18 cellular contexts compared by ENCODE assay signal in the genomic region with DNA sequence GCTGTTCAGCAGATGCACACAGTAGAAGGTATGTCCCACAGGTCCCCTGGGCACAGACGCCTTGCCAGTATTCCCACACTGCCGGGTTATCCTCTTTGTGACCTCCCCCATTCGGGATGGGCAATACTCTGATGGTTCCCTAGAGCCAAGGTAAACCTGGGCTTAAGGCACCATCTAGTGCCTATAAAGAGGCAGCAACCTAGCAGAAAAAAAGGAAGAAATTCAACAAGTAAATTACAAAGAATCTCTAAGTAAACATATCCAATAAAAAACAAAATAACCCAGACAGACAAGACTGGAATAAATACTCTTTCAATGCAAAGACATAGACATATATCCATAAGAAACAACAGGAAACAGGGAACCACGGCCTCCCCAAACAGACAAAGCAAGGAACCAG. TPM values are rescaled to one million over a fixed set of nuclear protein-coding genes. Genes with fewer than 3 reads are reported as not detected.
A peak's percentile ranks its signal among the peaks of the same experiment; 100 is the strongest.
DNase-seq lines count a peak whose midpoint lies in the region; ATAC-seq, FAIRE-seq and TF ChIP-seq lines count a peak whose summit lies in the region.
"Had no signal": no experiment of that assay in that cellular context is flagged by ENCODE, and none has a peak within 500 bp of the region (broad histone marks: within the 10 kb centered on the region; RNA-seq: fewer than 3 reads in every experiment).

No MANE protein-coding gene starts in this region.

- no peaks in the 10 kb centered on the region for H3K27me3 ChIP-seq in HCT116 (ENCODE audit: insufficient read depth, low read length)
- H3K27me3 ChIP-seq in K562 (ENCODE audit: control insufficient read depth in 2 of 2, insufficient read depth in 2 of 2, low read length in 2 of 2), result peaks cover 15 to 16% of the 10 kb centered on the region in 2 experiments; a peak in 3 of 5 replicates
- H3K27me3 ChIP-seq in vagina, result no peaks in the 10 kb centered on the region

- RAD21 ChIA-PET in HCT116 (lab: Charles Lee; ENCODE audit: low non-redundant PET in 1 of 2, low total read pairs in 2 of 2, uncharacterized antibody in 2 of 2, unreplicated experiment in 2 of 2), result no interaction called here

- intact Hi-C loops in HCT116 (cut with micrococcal nuclease) (no loop called here), K562 (cut with micrococcal nuclease) (no loop called here), left colon (cut with DNase I, micrococcal nuclease) (no loop called here), vagina (cut with DNase I) (no loop called here)

- CTCF ChIA-PET in A549 (lab: Yijun Ruan, JAX) (interaction anchor here (1.4 kb wide), 1 partner anchor 11 kb away, joined by 4 read pairs; no protein-coding TSS in a partner anchor), HCT116 (lab: Charles Lee) (no interaction called here), K562 (lab: Yijun Ruan, JAX; ENCODE audit: low intra/inter-chr PET ratio) (no interaction called here)

- TF ChIP-seq CTCF in A549 (IDR thresholded peaks at IDR 0.05) (no peak), HCT116 (IDR thresholded peaks at IDR 0.05 in 2 of 3, conservative IDR thresholded peaks at IDR 0.05 in 1 of 3; ENCODE audit: borderline replicate concordance in 1 of 3, insufficient read depth in 1 of 3, low read depth in 2 of 3, low read length in 2 of 3) (peak in 2 of 3 experiments; percentile 22 to 45; a peak in 3 of 6 replicates), K562 (IDR thresholded peaks at IDR 0.05 in 2 of 3, conservative IDR thresholded peaks at IDR 0.05 in 1 of 3; ENCODE audit: insufficient read depth in 2 of 3, low read depth in 1 of 3, low read length in 3 of 3) (peak; percentile 20 to 30 (median 30); a peak in 3 of 6 replicates), vagina (IDR thresholded peaks at IDR 0.05) (no peak)

- no peaks in the 10 kb centered on the region for H3K79me2 ChIP-seq in HCT116 (ENCODE audit: insufficient read depth, low read length)
- H3K79me2 ChIP-seq in K562 (ENCODE audit: control insufficient read depth, insufficient read depth, low read length), result no peaks in the 10 kb centered on the region
- H3K79me2 ChIP-seq: parathyroid adenoma had no signal

- H4K20me1 ChIP-seq in HCT116 (ENCODE audit: insufficient read depth) (no peaks in the 10 kb centered on the region), K562 (replicated peaks; ENCODE audit: control insufficient read depth, insufficient read depth, low read length) (no peaks in the 10 kb centered on the region)

- in situ Hi-C loops in K562 (cut with MboI), result loop anchor here (25.0 kb wide), 1 partner anchor 108 kb away; no protein-coding TSS in a partner anchor

- H3K9ac ChIP-seq in HCT116 (ENCODE audit: low read length) (no peak overlapping the region), K562 (ENCODE audit: insufficient read depth in 1 of 2, low read depth in 2 of 2, low read length in 2 of 2) (no peak overlapping the region)
- H3K9ac ChIP-seq: KMS-11, parathyroid adenoma had no signal

- H3K4me2 ChIP-seq in A549, result no peak overlapping the region
- no peak overlapping the region for H3K4me2 ChIP-seq in HCT116 (ENCODE audit: low read length)
- H3K4me2 ChIP-seq in K562 (ENCODE audit: insufficient read depth, low read length), result no peak overlapping the region
- H3K4me2 ChIP-seq: KMS-11 had no signal

- H3K9me1 ChIP-seq in K562 (ENCODE audit: control insufficient read depth, insufficient read depth, low read length), result no peaks in the 10 kb centered on the region

- no peaks in the 10 kb centered on the region for H3K4me1 ChIP-seq in A549
- H3K4me1 ChIP-seq in HCT116 (ENCODE audit: control insufficient read depth in 1 of 2, insufficient read depth in 2 of 2, low read length in 2 of 2), result no peaks in the 10 kb centered on the region
- no peaks in the 10 kb centered on the region; a peak in 1 of 5 replicates for H3K4me1 ChIP-seq in K562 (replicated peaks in 1 of 2; ENCODE audit: control insufficient read depth in 2 of 2, insufficient read depth in 2 of 2, low read length in 2 of 2)
- H3K4me1 ChIP-seq in vagina, result no peaks in the 10 kb centered on the region

- TF ChIP-seq EP300 in A549 (IDR thresholded peaks at IDR 0.05) (no peak), K562 (IDR thresholded peaks at IDR 0.05; ENCODE audit: low read length) (no peak)

- DNase-seq in A549 (ENCODE audit: low read depth in 1 of 2, low spot score in 1 of 2) (peak in 1 of 2 experiments; percentile 78), HCT116 (ENCODE audit: low read depth, low spot score) (no peak), K562 (ENCODE audit: extremely low read depth in 1 of 4, low spot score in 3 of 4) (no peak), left colon (peak in 1 of 2 donors; percentile 23), NOMO-1 (lab: John Stamatoyannopoulos, UW; ENCODE audit: unreplicated experiment in 2 of 2) (no peak), germinal center (ENCODE audit: low spot score) (no peak), midbrain (lab: John Stamatoyannopoulos, UW) (no peak), vagina (ENCODE audit: extremely low spot score in 2 of 2) (no peak)
- DNase-seq: AML-193; DMS79 treated with DMSO at 0.1 percent for 48 hours; NCI-H2029; NK-92 treated with Interleukin-12 subunit alpha and Interleukin-12 subunit beta, amount 100 ng/mL, for 24 hours; stimulated activated CD4-positive, alpha-beta T cell treated with anti-CD3 and anti-CD28 coated beads, Interleukin-15, amount 100 ng/mL, for 24 hours; SW 1271 had no signal

- H3K9me3 ChIP-seq in A549 (peaks cover 26% of the 10 kb centered on the region), HCT116 (ENCODE audit: control insufficient read depth in 1 of 2, insufficient read depth in 1 of 2, low read depth in 1 of 2, low read length in 2 of 2) (peaks cover 0 to 4% of the 10 kb centered on the region in 2 experiments; a peak in 1 of 4 replicates), K562 (replicated peaks; ENCODE audit: control insufficient read depth, insufficient read depth, low read depth, low read length) (no peaks in the 10 kb centered on the region), vagina (no peaks in the 10 kb centered on the region)

- no TSS peak for BruUV-seq in HCT116 (replicated peaks; lab: Mats Ljungman, UMichigan)
- no TSS peak for BruUV-seq in K562 (replicated peaks; lab: Mats Ljungman, UMichigan)

- TF ChIP-seq RAD21 in A549 (conservative IDR thresholded peaks at IDR 0.05 in 1 of 2, IDR thresholded peaks at IDR 0.05 in 1 of 2), result peak in 1 of 2 experiments; percentile 67; a peak in 3 of 5 replicates
- peak; percentile 51 for TF ChIP-seq RAD21 in HCT116 (IDR thresholded peaks at IDR 0.05; ENCODE audit: low read depth)
- TF ChIP-seq RAD21 in K562 (CRISPR knock-in tag; conservative IDR thresholded peaks at IDR 0.05 in 1 of 2, IDR thresholded peaks at IDR 0.05 in 1 of 2), result peak; percentile 16 to 62; a peak in 2 of 4 replicates

- H3K27ac ChIP-seq in A549, result peak overlapping the region; percentile 47 to 74; a peak in 4 of 6 replicates
- H3K27ac ChIP-seq in HCT116 (ENCODE audit: low read depth, low read length), result no peak overlapping the region
- no peak overlapping the region for H3K27ac ChIP-seq in K562 (ENCODE audit: extremely low read depth, low read depth, low read length)
- no peak overlapping the region for H3K27ac ChIP-seq in vagina
- H3K27ac ChIP-seq: epithelial cell of prostate, KMS-11, parathyroid adenoma had no signal

- ATAC-seq in A549, result peak in 1 of 2 experiments; percentile 77; a peak in 3 of 6 replicates
- peak; percentile 47; the same call in 1 of the 2 replicates for ATAC-seq in HCT116
- ATAC-seq in K562, result no peak
- ATAC-seq in left colon, result peak; percentile 69
- ATAC-seq: activated CD4-positive, CD25-positive, alpha-beta regulatory T cell treated with anti-CD3 and anti-CD28 coated beads, Interleukin-2, amount 50 U/mL, for 24 hours had no signal

- H2AFZ ChIP-seq in HCT116 (ENCODE audit: low read depth, low read length, poor library complexity, severe bottlenecking) (no peak overlapping the region), K562 (ENCODE audit: low read depth, low read length) (no peak overlapping the region)
- H2AFZ ChIP-seq: parathyroid adenoma had no signal

- no peaks in the 10 kb centered on the region for H3K9me2 ChIP-seq in HCT116 (ENCODE audit: insufficient read depth)

- TF ChIP-seq POLR2A in A549 (IDR thresholded peaks at IDR 0.05; ENCODE audit: low read length), result no peak
- TF ChIP-seq POLR2A in HCT116 (IDR thresholded peaks at IDR 0.05; ENCODE audit: borderline replicate concordance, extremely low read depth, insufficient read depth, insufficient read length), result no peak
- TF ChIP-seq POLR2A in K562 (conservative IDR thresholded peaks at IDR 0.05), result no peak
- no peak for TF ChIP-seq POLR2A in vagina (IDR thresholded peaks at IDR 0.05)

- POLR2A ChIA-PET in A549 (lab: Yijun Ruan, JAX) (no interaction called here), HCT116 (lab: Charles Lee) (no interaction called here), K562 (lab: Yijun Ruan, JAX) (no interaction called here)

- H3K36me3 ChIP-seq in HCT116 (ENCODE audit: control insufficient read depth in 1 of 2, insufficient read depth in 2 of 2, low read length in 2 of 2), result no peaks in the 10 kb centered on the region
- H3K36me3 ChIP-seq in K562 (ENCODE audit: control insufficient read depth, insufficient read depth, low read length), result no peaks in the 10 kb centered on the region
- H3K36me3 ChIP-seq in vagina, result no peaks in the 10 kb centered on the region

- 68% methylated on average over 4 of the region's 4 CpGs for WGBS in A549 (ENCODE audit: missing lambda C conversion rate)
- 1% methylated on average over 4 of the region's 4 CpGs for WGBS in K562 (ENCODE audit: insufficient coverage, low coverage, missing lambda C conversion rate)

- FAIRE-seq in A549 (lab: Jason Lieb, UNC) (no peak), K562 (lab: Jason Lieb, UNC) (no peak)

- H3K4me3 ChIP-seq in A549, result no peak overlapping the region
- no peak overlapping the region for H3K4me3 ChIP-seq in HCT116 (replicated peaks in 1 of 2; ENCODE audit: low read depth in 1 of 2, low read length in 2 of 2)
- no peak overlapping the region for H3K4me3 ChIP-seq in K562
- no peak overlapping the region for H3K4me3 ChIP-seq in vagina

RNA-seq across cellular contexts. Expression of a gene that starts 39.4 kb away (rescaled TPM):
- 2.7 and 3.1 TPM in 2 replicates for polyA plus RNA-seq in A549 (2011; rRNA removed)
- 1.5 and 1.6 TPM in 2 replicates for polyA plus RNA-seq in A549 (2012; cell fraction: cytosol; rRNA removed)
- polyA plus RNA-seq in A549 (2012; cell fraction: nucleus; rRNA removed), result 0.82 and 1.1 TPM in 2 replicates
- 1.7 to 2.3 TPM (median 1.7 TPM) in 3 replicates for polyA plus RNA-seq in A549 (2017; fragmentation: RNase III; extraction: RNeasy Plus Mini Kit Qiagen cat#74134 plus additional on column Dnase treatment)
- 2.0 and 2.1 TPM in 2 replicates for polyA minus RNA-seq in A549 (2011; rRNA and poly(A)+ RNA removed)
- 0.59 TPM for total RNA-seq in HCT116 (2021; ENCODE audit: unreplicated experiment)
- polyA plus RNA-seq in HCT116 (2012), result 0.47 and 0.56 TPM in 2 replicates
- total RNA-seq in K562 (2011; cell fraction: chromatin; rRNA removed; ENCODE audit: low replicate concordance), result 0.56 and 0.69 TPM in 2 replicates
- total RNA-seq in K562 (2011; cell fraction: nucleolus; rRNA removed), result 0.17 and 0.39 TPM in 2 replicates
- total RNA-seq in K562 (2011; cell fraction: nucleoplasm; rRNA removed), result 0.29 and 0.61 TPM in 2 replicates
- 0.20 TPM in 1 of 2 replicates, not detected in the other for total RNA-seq in K562 (2014; rRNA removed)
- total RNA-seq in K562 (2014; rRNA removed; fragmentation: Illumina TruSeq; extraction: Trizol), result 0.19 and 0.22 TPM in 2 replicates
- total RNA-seq in K562 (2015; rRNA removed; fragmentation: Illumina TruSeq; extraction: Trizol), result 0.18 and 0.23 TPM in 2 replicates
- 0.22 and 0.55 TPM in 2 replicates for total RNA-seq in K562 (2021)
- polyA plus RNA-seq in K562 (2011; rRNA removed), result 0.20 and 0.30 TPM in 2 replicates
- 0.34 TPM in 2 replicates for polyA plus RNA-seq in K562 (2011; cell fraction: cytosol; rRNA removed)
- 0.18 and 0.38 TPM in 2 replicates for polyA plus RNA-seq in K562 (2011; cell fraction: nucleus; rRNA removed)
- 0.18 and 0.21 TPM in 2 replicates for polyA plus RNA-seq in K562 (2012)
- polyA plus RNA-seq in K562 (2014; fragmentation: Illumina TruSeq; extraction: Trizol), result 0.12 TPM in 1 of 2 replicates, not detected in the other
- under 1 TPM in 1 of 2 experiments, not detected in 1; 0.04 TPM for polyA plus RNA-seq in K562 (2014; fragmentation: Nextera tagmentation; extraction: Ambion mirVana)
- polyA plus RNA-seq in K562 (2014; rRNA removed), result 0.53 and 0.57 TPM in 2 replicates
- 0.11 and 0.12 TPM in 2 replicates for polyA minus RNA-seq in K562 (2011; rRNA and poly(A)+ RNA removed)
- not detected in 2 replicates for polyA minus RNA-seq in K562 (2011; cell fraction: cytosol; rRNA and poly(A)+ RNA removed)
- 0.22 and 0.27 TPM in 2 replicates for polyA minus RNA-seq in K562 (2011; cell fraction: nucleus; rRNA and poly(A)+ RNA removed)
- total RNA-seq in left colon, result under 1 TPM; 0.42 to 0.49 TPM
- 2.7 TPM for total RNA-seq in vagina

RNA-seq across cellular contexts. Expression of a gene that starts 39.5 kb away (rescaled TPM):
- polyA plus RNA-seq in A549 (2011; rRNA removed), result 25.4 and 32.5 TPM in 2 replicates
- 14.6 and 17.7 TPM in 2 replicates for polyA plus RNA-seq in A549 (2012; cell fraction: cytosol; rRNA removed)
- 20.2 and 22.5 TPM in 2 replicates for polyA plus RNA-seq in A549 (2012; cell fraction: nucleus; rRNA removed)
- 31.4 to 32.5 TPM (median 32.4 TPM) in 3 replicates for polyA plus RNA-seq in A549 (2017; fragmentation: RNase III; extraction: RNeasy Plus Mini Kit Qiagen cat#74134 plus additional on column Dnase treatment)
- polyA minus RNA-seq in A549 (2011; rRNA and poly(A)+ RNA removed), result 23.1 and 26.2 TPM in 2 replicates
- 55.9 TPM for total RNA-seq in HCT116 (2021; ENCODE audit: unreplicated experiment)
- polyA plus RNA-seq in HCT116 (2012), result 17.9 and 21.4 TPM in 2 replicates
- total RNA-seq in K562 (2011; cell fraction: chromatin; rRNA removed; ENCODE audit: low replicate concordance), result 24.0 and 28.8 TPM in 2 replicates
- total RNA-seq in K562 (2011; cell fraction: nucleolus; rRNA removed), result 15.3 and 16.3 TPM in 2 replicates
- 18.6 and 20.9 TPM in 2 replicates for total RNA-seq in K562 (2011; cell fraction: nucleoplasm; rRNA removed)
- 41.9 and 58.6 TPM in 2 replicates for total RNA-seq in K562 (2014; rRNA removed)
- 43.4 and 46.4 TPM in 2 replicates for total RNA-seq in K562 (2014; rRNA removed; fragmentation: Illumina TruSeq; extraction: Trizol)
- total RNA-seq in K562 (2015; rRNA removed; fragmentation: Illumina TruSeq; extraction: Trizol), result 49.7 and 49.8 TPM in 2 replicates
- total RNA-seq in K562 (2021), result 66.6 and 66.7 TPM in 2 replicates
- 20.4 and 21.4 TPM in 2 replicates for polyA plus RNA-seq in K562 (2011; rRNA removed)
- 14.2 and 16.4 TPM in 2 replicates for polyA plus RNA-seq in K562 (2011; cell fraction: cytosol; rRNA removed)
- 18.5 and 23.6 TPM in 2 replicates for polyA plus RNA-seq in K562 (2011; cell fraction: nucleus; rRNA removed)
- polyA plus RNA-seq in K562 (2012), result 20.2 and 31.0 TPM in 2 replicates
- 48.4 and 49.4 TPM in 2 replicates for polyA plus RNA-seq in K562 (2014; fragmentation: Illumina TruSeq; extraction: Trizol)
- polyA plus RNA-seq in K562 (2014; fragmentation: Nextera tagmentation; extraction: Ambion mirVana), result 1 to 10 TPM; 6.8 to 8.0 TPM
- polyA plus RNA-seq in K562 (2014; rRNA removed), result 31.3 and 33.1 TPM in 2 replicates
- 32.2 and 37.5 TPM in 2 replicates for polyA minus RNA-seq in K562 (2011; rRNA and poly(A)+ RNA removed)
- 30.1 and 30.8 TPM in 2 replicates for polyA minus RNA-seq in K562 (2011; cell fraction: cytosol; rRNA and poly(A)+ RNA removed)
- polyA minus RNA-seq in K562 (2011; cell fraction: nucleus; rRNA and poly(A)+ RNA removed), result 8.1 and 12.1 TPM in 2 replicates
- 10 to 100 TPM; 11.4 to 16.2 TPM for total RNA-seq in left colon
- total RNA-seq in vagina, result 18.9 TPM

Comparison
In these comparisons a context has a peak if more than half of its experiments do, and no peak if none do; other contexts are left out.
1. H3K27ac ChIP-seq: peak in A549 (2 of 2); none in HCT116 (single experiment), K562 (single experiment) and vagina (single experiment).
2. CTCF ChIP-seq: peak in HCT116 (2 of 3) and K562 (3 of 3); none in A549 (single experiment) and vagina (0 of 3).